ENCODE assay signal across 8 cellular contexts in genomic region chr11:70397336-70397982, GRCh38. TPM values are rescaled to one million over a fixed set of nuclear protein-coding genes. Genes with fewer than 3 reads are reported as not detected.
DNase-seq lines count a peak whose midpoint lies in the region; ATAC-seq and TF ChIP-seq lines count a peak whose summit lies in the region.

No MANE protein-coding gene starts in this region.

- H3K27me3 Mint-ChIP-seq in activated naive CD4-positive, alpha-beta T cell treated with anti-CD3 and anti-CD28 coated beads, Interleukin-2, amount 10 ng/mL, durations not matched to agents 7 days and 5 days, result peaks cover 99% of the 10 kb centered on the region
- H3K27me3 Mint-ChIP-seq in brain, result peaks cover 6% of the 10 kb centered on the region

- no peak overlapping the region for H3K27ac Mint-ChIP-seq in activated naive CD4-positive, alpha-beta T cell treated with anti-CD3 and anti-CD28 coated beads, Interleukin-2, amount 10 ng/mL, durations not matched to agents 7 days and 5 days
- H3K27ac Mint-ChIP-seq in brain, result peak overlapping the region; percentile 66 to 93 (median 91)

- peak overlapping the region in 1 of 3 donors; percentile 51 for H3K27ac ChIP-seq in right lobe of liver
- H3K27ac ChIP-seq in tibial artery, result peak overlapping the region; percentile 86 to 94

- CTCF ChIA-PET in activated naive CD4-positive, alpha-beta T cell treated with anti-CD3 and anti-CD28 coated beads, Interleukin-2, amount 10 ng/mL, durations not matched to agents 7 days and 5 days (lab: Charles Lee), result no interaction called here

- intact Hi-C loops in right lobe of liver (cut with DNase I), result no loop called here
- intact Hi-C loops in tibial artery (cut with DNase I; ENCODE audit: low total_unique reads), result loop anchor here (2.0 kb wide), 1 partner anchor 51 kb away; no protein-coding TSS in a partner anchor

- H3K4me1 ChIP-seq in right lobe of liver (peaks cover 0 to 16% (median 0%) of the 10 kb centered on the region in 4 donors), tibial artery (peaks cover 0 to 36% (median 23%) of the 10 kb centered on the region in 4 donors)

- ATAC-seq in right lobe of liver (peak; percentile 17 to 43 (median 20)), HG02884 (IDR thresholded peaks at IDR 0.05; ENCODE audit: unreplicated experiment) (no peak)

- H3K4me3 ChIP-seq in right lobe of liver (peak overlapping the region; percentile 71 to 82 (median 73)), tibial artery (peak overlapping the region; percentile 85 to 90)

- TF ChIP-seq CTCF in brain (conservative IDR thresholded peaks at IDR 0.05) (no peak), right lobe of liver (IDR thresholded peaks at IDR 0.05) (no peak), tibial artery (IDR thresholded peaks at IDR 0.05) (no peak)

- H3K4me3 Mint-ChIP-seq in activated naive CD4-positive, alpha-beta T cell treated with anti-CD3 and anti-CD28 coated beads, Interleukin-2, amount 10 ng/mL, durations not matched to agents 7 days and 5 days, result peak overlapping the region; percentile 57
- peak overlapping the region; percentile 92 to 98 (median 96) for H3K4me3 Mint-ChIP-seq in brain

- peaks cover 19% of the 10 kb centered on the region for H3K4me1 Mint-ChIP-seq in activated naive CD4-positive, alpha-beta T cell treated with anti-CD3 and anti-CD28 coated beads, Interleukin-2, amount 10 ng/mL, durations not matched to agents 7 days and 5 days
- peaks cover 37% of the 10 kb centered on the region for H3K4me1 Mint-ChIP-seq in brain

- WGBS in right lobe of liver (ENCODE audit: insufficient coverage, low coverage, low lambda C conversion rate, missing lambda C conversion rate), result 45% methylated on average over 13 of the region's 18 CpGs

- H3K9me3 Mint-ChIP-seq in activated naive CD4-positive, alpha-beta T cell treated with anti-CD3 and anti-CD28 coated beads, Interleukin-2, amount 10 ng/mL, durations not matched to agents 7 days and 5 days, result no peaks in the 10 kb centered on the region
- H3K9me3 Mint-ChIP-seq in brain, result no peaks in the 10 kb centered on the region

- no peak for TF ChIP-seq POLR2A in right lobe of liver (IDR thresholded peaks at IDR 0.05)

- DNase-seq in activated naive CD4-positive, alpha-beta T cell treated with anti-CD3 and anti-CD28 coated beads, Interleukin-2, amount 10 ng/mL, durations not matched to agents 7 days and 5 days, result no peak
- DNase-seq in activated naive CD4-positive, alpha-beta T cell (lab: John Stamatoyannopoulos, UW), result no peak
- peak; percentile 43 for DNase-seq in NCI-H82 (lab: John Stamatoyannopoulos, UW)
- peak in 1 of 3 donors; percentile 48 for DNase-seq in right lobe of liver
- no peak for DNase-seq in tibial artery
- no peak for DNase-seq in NCI-H446 treated with DMSO at 0.1 percent for 48 hours (lab: John Stamatoyannopoulos, UW)

- H3K36me3 Mint-ChIP-seq in activated naive CD4-positive, alpha-beta T cell treated with anti-CD3 and anti-CD28 coated beads, Interleukin-2, amount 10 ng/mL, durations not matched to agents 7 days and 5 days, result no peaks in the 10 kb centered on the region
- H3K36me3 Mint-ChIP-seq in brain, result peaks cover 15% of the 10 kb centered on the region

- H3K27me3 ChIP-seq in right lobe of liver, result no peaks in the 10 kb centered on the region
- H3K27me3 ChIP-seq in tibial artery, result no peaks in the 10 kb centered on the region

- H3K36me3 ChIP-seq in right lobe of liver (no peaks in the 10 kb centered on the region), tibial artery (peaks cover 0 to 3% (median 0%) of the 10 kb centered on the region in 3 donors)

- H3K9me3 ChIP-seq in right lobe of liver (no peaks in the 10 kb centered on the region), tibial artery (no peaks in the 10 kb centered on the region)

RNA-seq across cellular contexts. Expression of gene CTTN, which starts 0.9 kb away (rescaled TPM):
- polyA plus RNA-seq in brain (ENCODE audit: insufficient read depth, low read depth, low replicate concordance), result 57.5 TPM
- total RNA-seq in right lobe of liver, result 10 to 100 TPM; 63.6 to 90.8 (median 78.5) TPM
